In the genomic region with DNA sequence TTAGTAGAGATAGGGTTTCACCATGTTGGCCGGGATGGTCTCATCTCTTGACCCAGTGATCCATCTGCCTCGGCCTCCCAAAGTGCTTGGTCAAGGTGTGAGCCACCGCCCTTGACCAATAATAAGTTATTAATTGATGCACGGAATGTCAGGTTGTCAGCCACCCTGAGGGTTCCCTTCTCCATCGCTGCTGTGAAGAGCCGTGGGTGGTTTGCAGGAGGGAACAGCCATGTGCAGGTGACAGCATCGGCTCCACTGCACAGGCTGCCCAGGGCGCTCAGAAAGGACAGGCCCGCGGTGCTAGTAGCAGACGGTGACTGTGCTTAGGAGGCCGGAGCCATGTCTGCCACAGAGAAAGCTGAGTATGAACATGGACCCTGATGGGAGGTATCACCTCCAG, we compare ENCODE assay signal across 17 cellular contexts.
"Had no signal": no experiment of that assay in that cellular context is flagged by ENCODE, and none has a peak within 500 bp of the region (broad histone marks: within the 10 kb centered on the region; RNA-seq: fewer than 3 reads in every experiment).

No MANE protein-coding gene starts in this region.

- H3K4me3 Mint-ChIP-seq: activated T-helper 1 cell treated with anti-CD3 and anti-CD28 coated beads, Interleukin-12 subunit alpha, Interleukin-12 subunit beta, Interleukin-2, Interleukin-4 antibody, amounts not matched to agents 30 ng/mL and 10 ng/mL and 1 ng/mL, durations not matched to agents 14 hours and 24 hours and 36 hours; naive thymus-derived CD8-positive, alpha-beta T cell; stimulated activated naive CD8-positive, alpha-beta T cell treated with anti-CD3 and anti-CD28 coated beads, Interleukin-15, amount 100 ng/mL, for 72 hours had no signal

- H3K27ac ChIP-seq: cardiac muscle cell, esophagus squamous epithelium, left lung, right atrium auricular region, thyroid gland had no signal

- H3K9me3 Mint-ChIP-seq: activated T-helper 1 cell treated with anti-CD3 and anti-CD28 coated beads, Interleukin-12 subunit alpha, Interleukin-12 subunit beta, Interleukin-2, Interleukin-4 antibody, amounts not matched to agents 30 ng/mL and 10 ng/mL and 1 ng/mL, durations not matched to agents 14 hours and 24 hours and 36 hours; naive thymus-derived CD8-positive, alpha-beta T cell; stimulated activated naive CD8-positive, alpha-beta T cell treated with anti-CD3 and anti-CD28 coated beads, Interleukin-15, amount 100 ng/mL, for 72 hours had no signal

- H3K27ac Mint-ChIP-seq: activated T-helper 1 cell treated with anti-CD3 and anti-CD28 coated beads, Interleukin-12 subunit alpha, Interleukin-12 subunit beta, Interleukin-2, Interleukin-4 antibody, amounts not matched to agents 30 ng/mL and 10 ng/mL and 1 ng/mL, durations not matched to agents 14 hours and 24 hours and 36 hours; naive thymus-derived CD8-positive, alpha-beta T cell; progenitor cell of endocrine pancreas; stimulated activated naive CD8-positive, alpha-beta T cell treated with anti-CD3 and anti-CD28 coated beads, Interleukin-15, amount 100 ng/mL, for 72 hours had no signal

- ATAC-seq: left lung; mucosa of descending colon; naive thymus-derived CD8-positive, alpha-beta T cell; stimulated activated naive CD8-positive, alpha-beta T cell treated with anti-CD3 and anti-CD28 coated beads, Interleukin-15, amount 100 ng/mL, for 72 hours had no signal

- DNase-seq: activated CD4-positive, alpha-beta T cell treated with anti-CD3 and anti-CD28 coated beads for 1 hour; activated CD4-positive, alpha-beta T cell treated with anti-CD3 and anti-CD28 coated beads, Interleukin-2, amount 50 U/mL, for 48 hours; activated naive CD4-positive, alpha-beta T cell treated with Interleukin-2 at 50 U/mL for 16 hours; esophagus squamous epithelium; islet precursor cell; left lung; naive thymus-derived CD8-positive, alpha-beta T cell; stimulated activated naive CD8-positive, alpha-beta T cell treated with anti-CD3 and anti-CD28 coated beads, Interleukin-15, amount 100 ng/mL, for 72 hours; T-helper 1 cell; T1000; thyroid gland had no signal

- H3K4me3 ChIP-seq: cardiac muscle cell, esophagus squamous epithelium, hepatocyte, left lung, mucosa of descending colon, right atrium auricular region, thyroid gland had no signal

- H3K4me1 Mint-ChIP-seq: naive thymus-derived CD8-positive, alpha-beta T cell; stimulated activated naive CD8-positive, alpha-beta T cell treated with anti-CD3 and anti-CD28 coated beads, Interleukin-15, amount 100 ng/mL, for 72 hours had no signal

- H3K36me3 Mint-ChIP-seq: naive thymus-derived CD8-positive, alpha-beta T cell had no signal
